11 cellular contexts compared by ENCODE assay signal in the genomic region with DNA sequence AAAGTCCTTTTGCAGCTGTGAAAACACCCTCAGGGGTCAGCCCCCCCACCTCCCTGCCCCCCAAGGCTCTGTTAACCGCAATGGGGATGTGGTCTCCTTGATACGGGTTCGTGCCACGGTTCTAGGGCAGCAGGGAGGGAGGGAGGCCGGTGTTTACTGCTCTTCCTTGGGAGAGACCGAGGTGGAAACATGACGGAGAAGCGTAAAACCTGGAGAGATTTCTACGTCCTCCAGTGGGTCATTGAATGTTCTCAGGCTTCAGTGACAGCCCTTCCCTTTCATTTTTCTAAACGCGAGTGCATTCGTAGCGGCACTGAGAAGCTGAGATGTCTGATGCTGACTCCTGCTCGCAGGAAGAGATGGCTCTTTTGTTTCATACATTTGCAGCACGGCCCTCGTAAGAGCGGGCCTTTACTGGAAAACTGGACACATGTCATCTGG. TPM values are rescaled to one million over a fixed set of nuclear protein-coding genes. Genes with fewer than 3 reads are reported as not detected.
DNase-seq lines count a peak whose midpoint lies in the region; ATAC-seq and TF ChIP-seq lines count a peak whose summit lies in the region.
"Had no signal": no experiment of that assay in that cellular context is flagged by ENCODE, and none has a peak within 500 bp of the region (broad histone marks: within the 10 kb centered on the region; RNA-seq: fewer than 3 reads in every experiment).

No MANE protein-coding gene starts in this region.

- POLR2A ChIA-PET in IMR-90 (lab: Charles Lee; ENCODE audit: unreplicated experiment), result interaction anchor here (0.5 kb wide), 1 partner anchor 84 kb away, joined by 3 read pairs; no protein-coding TSS in a partner anchor

- no peak for ATAC-seq in IMR-90 (ENCODE audit: low read depth)

- H2BK15ac ChIP-seq in IMR-90 (ENCODE audit: low read depth, low read length), result no peak overlapping the region

- no peaks in the 10 kb centered on the region for H3K79me1 ChIP-seq in IMR-90 (ENCODE audit: low read depth in 1 of 2, low read length in 2 of 2)

- H4K8ac ChIP-seq in IMR-90 (ENCODE audit: low read depth in 2 of 2, low read length in 2 of 2), result no peak overlapping the region

- H3K27ac ChIP-seq in IMR-90 (ENCODE audit: insufficient read depth, low read length) (no peak overlapping the region), brain microvascular endothelial cell (no peak overlapping the region)

- no peak overlapping the region for H3K4ac ChIP-seq in IMR-90 (ENCODE audit: low read depth, low read length)

- H4K5ac ChIP-seq in IMR-90 (ENCODE audit: low read depth, low read length), result no peak overlapping the region

- no peak overlapping the region for H2BK5ac ChIP-seq in IMR-90 (ENCODE audit: low read depth, low read length, poor library complexity, severe bottlenecking)

- no peak overlapping the region for H3K18ac ChIP-seq in IMR-90 (ENCODE audit: low read depth, low read length)

- no peaks in the 10 kb centered on the region for H3K9me1 ChIP-seq in IMR-90 (ENCODE audit: insufficient read depth, low read length)

- no peak for TF ChIP-seq CTCF in IMR-90 (conservative IDR thresholded peaks at IDR 0.05; ENCODE audit: low read depth, low read length)
- TF ChIP-seq CTCF in brain microvascular endothelial cell (IDR thresholded peaks at IDR 0.05; ENCODE audit: low read depth, low read length, missing control alignments), result no peak

- no peak overlapping the region for H3K9ac ChIP-seq in IMR-90 (ENCODE audit: low read depth, low read length)

- H3K4me3 ChIP-seq in IMR-90 (ENCODE audit: insufficient read depth, low read depth, low read length) (no peak overlapping the region), brain microvascular endothelial cell (ENCODE audit: low read depth, low read length) (peak overlapping the region; percentile 22)

- dilution Hi-C loops in IMR-90 (cut with HindIII; ENCODE audit: low sequenced_read_pairs, unreplicated experiment), result no loop called here

- peaks cover 2% of the 10 kb centered on the region; the same call in 1 of the 2 replicates for H3K9me3 ChIP-seq in IMR-90 (ENCODE audit: control insufficient read depth, insufficient read depth, low read length)
- H3K9me3 ChIP-seq: Caco-2 had no signal

- DNase-seq in Ammon's horn (ENCODE audit: low spot score), result peak; percentile 50
- DNase-seq in IMR-90, result no peak
- DNase-seq in brain microvascular endothelial cell, result no peak
- peak; percentile 35 for DNase-seq in myocyte (ENCODE audit: low read depth)
- DNase-seq in posterior cingulate gyrus, result no peak
- no peak for DNase-seq in NCI-H1105 treated with DMSO at 0.1 percent for 48 hours (lab: John Stamatoyannopoulos, UW)
- no peak for DNase-seq in NCI-H2171 (lab: John Stamatoyannopoulos, UW)
- no peak for DNase-seq in islet precursor cell
- DNase-seq: activated naive CD4-positive, alpha-beta T cell treated with anti-CD3 and anti-CD28 coated beads, Interleukin-2, amount 50 U/mL, for 16 hours; Caco-2; NCI-H446 treated with DMSO at 0.1 percent for 48 hours had no signal

- no peak overlapping the region for H3K4me2 ChIP-seq in IMR-90 (ENCODE audit: low read depth, low read length)

- H3K56ac ChIP-seq in IMR-90 (ENCODE audit: extremely low read depth, insufficient read depth, low read length), result no peak overlapping the region

- no peak for TF ChIP-seq RAD21 in IMR-90 (IDR thresholded peaks at IDR 0.05; ENCODE audit: low read length)

- no peaks in the 10 kb centered on the region for H4K20me1 ChIP-seq in IMR-90 (ENCODE audit: insufficient read depth, low read length)

- no peaks in the 10 kb centered on the region for H3K36me3 ChIP-seq in IMR-90 (ENCODE audit: control insufficient read depth, insufficient read depth, low read length)
- H3K36me3 ChIP-seq in brain microvascular endothelial cell (replicated peaks), result no peaks in the 10 kb centered on the region

- H3K27me3 ChIP-seq in IMR-90 (ENCODE audit: control insufficient read depth, insufficient read depth, low read length) (peaks cover 25% of the 10 kb centered on the region), brain microvascular endothelial cell (replicated peaks) (peaks cover 17% of the 10 kb centered on the region)

- no peak overlapping the region for H2BK20ac ChIP-seq in IMR-90 (ENCODE audit: low read depth, low read length)

- BruUV-seq in IMR-90 (replicated peaks; lab: Mats Ljungman, UMichigan), result no TSS peak

- no peak overlapping the region for H3K23ac ChIP-seq in IMR-90 (ENCODE audit: low read depth, low read length)

- CTCF ChIA-PET in IMR-90 (lab: Yijun Ruan, JAX), result no interaction called here

- no peak overlapping the region for H2AK9ac ChIP-seq in IMR-90 (replicated peaks; ENCODE audit: low read depth, low read length, poor library complexity)

- H2AFZ ChIP-seq in IMR-90 (replicated peaks; ENCODE audit: low read length, poor library complexity), result peak overlapping the region; percentile 61

- intact Hi-C loops in IMR-90 (cut with micrococcal nuclease) (no loop called here), posterior cingulate gyrus (cut with DNase I) (loop anchor here (2.0 kb wide), 1 partner anchor 38 kb away; no protein-coding TSS in a partner anchor)

- TF ChIP-seq POLR2A in IMR-90 (IDR thresholded peaks at IDR 0.05; ENCODE audit: low read depth, low read length), result no peak

- H4K91ac ChIP-seq in IMR-90 (ENCODE audit: insufficient read depth, low read depth, low read length), result no peak overlapping the region

- in situ Hi-C loops in IMR-90 (cut with MboI; ENCODE audit: low sequenced_read_pairs), result no loop called here
- in situ Hi-C loops in brain microvascular endothelial cell (cut with HindIII; ENCODE audit: low pct_ligation_motif_present, low sequenced_read_pairs), result no loop called here

- no peak overlapping the region for H2AK5ac ChIP-seq in IMR-90 (ENCODE audit: low read depth, low read length)

- no peak overlapping the region for H2BK120ac ChIP-seq in IMR-90 (ENCODE audit: low read depth, low read length)

- no peak overlapping the region for H3K14ac ChIP-seq in IMR-90 (replicated peaks; ENCODE audit: low read depth, low read length)

- 30% methylated on average over 13 of the region's 17 CpGs; no CpG with 5 or more reads in 1 of the 2 experiments for WGBS in IMR-90 (ENCODE audit: extremely low coverage in 2 of 2, insufficient read length in 1 of 2), 2 experiments

- H3K4me1 ChIP-seq in IMR-90 (ENCODE audit: control insufficient read depth, insufficient read depth, low read length), result no peaks in the 10 kb centered on the region; the same call in 1 of the 2 replicates

TF ChIP-seq in IMR-90, 13 proteins besides CTCF, POLR2A, EP300 and RAD21:
- TF ChIP-seq, protein P1, sequence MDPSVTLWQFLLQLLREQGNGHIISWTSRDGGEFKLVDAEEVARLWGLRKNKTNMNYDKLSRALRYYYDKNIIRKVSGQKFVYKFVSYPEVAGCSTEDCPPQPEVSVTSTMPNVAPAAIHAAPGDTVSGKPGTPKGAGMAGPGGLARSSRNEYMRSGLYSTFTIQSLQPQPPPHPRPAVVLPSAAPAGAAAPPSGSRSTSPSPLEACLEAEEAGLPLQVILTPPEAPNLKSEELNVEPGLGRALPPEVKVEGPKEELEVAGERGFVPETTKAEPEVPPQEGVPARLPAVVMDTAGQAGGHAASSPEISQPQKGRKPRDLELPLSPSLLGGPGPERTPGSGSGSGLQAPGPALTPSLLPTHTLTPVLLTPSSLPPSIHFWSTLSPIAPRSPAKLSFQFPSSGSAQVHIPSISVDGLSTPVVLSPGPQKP (IDR thresholded peaks at IDR 0.05; ENCODE audit: borderline replicate concordance, low read depth, low read length), result no peak
- TF ChIP-seq BHLHE40 (IDR thresholded peaks at IDR 0.05; ENCODE audit: low read depth, low read length), result no peak
- TF ChIP-seq CHD1 (IDR thresholded peaks at IDR 0.05; ENCODE audit: low read depth, low read length), result no peak
- no peak for TF ChIP-seq RCOR1 (IDR thresholded peaks at IDR 0.05; ENCODE audit: insufficient replicate concordance, low read length)
- TF ChIP-seq, protein P2, sequence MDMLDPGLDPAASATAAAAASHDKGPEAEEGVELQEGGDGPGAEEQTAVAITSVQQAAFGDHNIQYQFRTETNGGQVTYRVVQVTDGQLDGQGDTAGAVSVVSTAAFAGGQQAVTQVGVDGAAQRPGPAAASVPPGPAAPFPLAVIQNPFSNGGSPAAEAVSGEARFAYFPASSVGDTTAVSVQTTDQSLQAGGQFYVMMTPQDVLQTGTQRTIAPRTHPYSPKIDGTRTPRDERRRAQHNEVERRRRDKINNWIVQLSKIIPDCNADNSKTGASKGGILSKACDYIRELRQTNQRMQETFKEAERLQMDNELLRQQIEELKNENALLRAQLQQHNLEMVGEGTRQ (IDR thresholded peaks at IDR 0.05; ENCODE audit: low read depth, low read length), result no peak
- no peak for TF ChIP-seq CEBPB (IDR thresholded peaks at IDR 0.05; ENCODE audit: low read depth, low read length)

RNA-seq across cellular contexts. Expression of a gene that starts 40.5 kb away (rescaled TPM):
- total RNA-seq in IMR-90 (2012; rRNA removed) (3.3 and 7.2 TPM in 2 replicates), myocyte (38.5 and 78.0 TPM in 2 replicates)
- polyA plus RNA-seq in IMR-90 (2012; rRNA removed), result 4.1 and 7.4 TPM in 2 replicates
- polyA plus RNA-seq in IMR-90 (2012; cell fraction: cytosol; rRNA removed), result 1.3 and 7.1 TPM in 2 replicates
- polyA plus RNA-seq in IMR-90 (2012; cell fraction: nucleus; rRNA removed; ENCODE audit: low replicate concordance), result 24.5 and 34.9 TPM in 2 replicates
- 14.7 TPM for polyA plus RNA-seq in myocyte (2012)

Comparison
In these comparisons a context has a peak if more than half of its experiments do, and no peak if none do; other contexts are left out.
1. DNase-seq: peak in Ammon's horn (single experiment) and myocyte (single experiment); none in IMR-90 (single experiment), brain microvascular endothelial cell (single experiment), posterior cingulate gyrus (0 of 10), NCI-H1105 treated with DMSO at 0.1 percent for 48 hours (single experiment), NCI-H2171 (single experiment) and islet precursor cell (single experiment).